ENCODE assay signal across 22 cellular contexts in genomic region chr18:3874593-3874992, GRCh38.
DNase-seq lines count a peak whose midpoint lies in the region; ATAC-seq and TF ChIP-seq lines count a peak whose summit lies in the region.
"Had no signal": no experiment of that assay in that cellular context is flagged by ENCODE, and none has a peak within 500 bp of the region (broad histone marks: within the 10 kb centered on the region; RNA-seq: fewer than 3 reads in every experiment).

No MANE protein-coding gene starts in this region.

- no peak overlapping the region for H2AFZ ChIP-seq in fibroblast of lung (ENCODE audit: low read length)

- H4K20me1 ChIP-seq in fibroblast of lung (ENCODE audit: control insufficient read depth, extremely low read depth, insufficient read depth, low read length): no peaks in the 10 kb centered on the region

- H3K27ac ChIP-seq in SK-N-MC: peak overlapping the region; percentile 80
- no peak overlapping the region for H3K27ac ChIP-seq in fibroblast of lung (ENCODE audit: insufficient read depth, low read length)
- H3K27ac ChIP-seq: cardiac muscle cell, neutrophil, skin epidermis, uterus had no signal

- H3K27me3 ChIP-seq in fibroblast of lung (ENCODE audit: control insufficient read depth, insufficient read depth, low read length): no peaks in the 10 kb centered on the region
- H3K27me3 ChIP-seq: cardiac muscle cell, uterus had no signal

- DNase-seq in NCI-H2107 treated with DMSO at 0.1 percent for 48 hours (lab: John Stamatoyannopoulos, UW; ENCODE audit: unreplicated experiment): peak; percentile 47
- DNase-seq in NCI-H2107 (lab: John Stamatoyannopoulos, UW): no peak
- no peak for DNase-seq in SK-N-MC (ENCODE audit: low read depth, low spot score)
- DNase-seq in fibroblast of lung (ENCODE audit: low read depth in 2 of 2): no peak
- DNase-seq in superior temporal gyrus (ENCODE audit: extremely low spot score): peak; percentile 63
- DNase-seq in NCI-H1436 (lab: John Stamatoyannopoulos, UW): no peak
- DNase-seq in NCI-H2196 (lab: John Stamatoyannopoulos, UW; ENCODE audit: unreplicated experiment): no peak
- DNase-seq: activated CD4-positive, alpha-beta T cell treated with anti-CD3 and anti-CD28 coated beads, Interleukin-2, amount 10 ng/mL, durations not matched to agents 24 days and 14 days; activated naive CD4-positive, alpha-beta T cell; activated T-cell treated with anti-CD3 and anti-CD28 coated beads, Interleukin-2, amount 50 U/mL, for 48 hours; NCI-H1048; NCI-H2029; NCI-H526; stimulated activated CD4-positive, alpha-beta T cell treated with anti-CD3 and anti-CD28 coated beads, Interleukin-2, amount 100 ng/mL, for 24 hours; substantia nigra; T-helper 2 cell; uterus had no signal

- H3K9me3 ChIP-seq in SK-N-MC (ENCODE audit: low read depth, low read length) (no peaks in the 10 kb centered on the region), fibroblast of lung (ENCODE audit: control insufficient read depth, insufficient read depth, low read depth, low read length) (no peaks in the 10 kb centered on the region)
- H3K9me3 ChIP-seq: neutrophil, uterus had no signal

- no peaks in the 10 kb centered on the region for H3K4me1 ChIP-seq in fibroblast of lung (ENCODE audit: control insufficient read depth, extremely low read depth, insufficient read depth, low read length)
- H3K4me1 ChIP-seq: uterus had no signal

- no peak for ATAC-seq in GM18519 (IDR thresholded peaks at IDR 0.05; ENCODE audit: low FRiP score, unreplicated experiment)
- ATAC-seq: SK-N-SH treated with all-trans-retinoic acid at 6 μM for 48 hours had no signal

- peak overlapping the region; percentile 79 for H3K4me2 ChIP-seq in fibroblast of lung (ENCODE audit: extremely low read depth, insufficient read depth, low read length)

- no peaks in the 10 kb centered on the region for H3K79me2 ChIP-seq in fibroblast of lung (ENCODE audit: control insufficient read depth, insufficient read depth, low read length)

- H3K36me3 ChIP-seq in SK-N-MC (ENCODE audit: insufficient read depth, low read length): no peaks in the 10 kb centered on the region
- no peaks in the 10 kb centered on the region for H3K36me3 ChIP-seq in fibroblast of lung (ENCODE audit: control insufficient read depth, insufficient read depth, low read length)
- H3K36me3 ChIP-seq: cardiac muscle cell, neutrophil, uterus had no signal

- H3K4me3 ChIP-seq in SK-N-MC (peak overlapping the region; percentile 68), fibroblast of lung (replicated peaks in 1 of 4; ENCODE audit: control extremely low read depth in 1 of 4, insufficient read depth in 1 of 4, low read depth in 3 of 4, low read length in 4 of 4) (peak overlapping the region in 2 of 4 experiments; percentile 34 to 35)
- H3K4me3 ChIP-seq: cardiac muscle cell, skin epidermis, uterus had no signal

- H3K9ac ChIP-seq in SK-N-MC (ENCODE audit: insufficient read length): no peak overlapping the region
- no peak overlapping the region for H3K9ac ChIP-seq in fibroblast of lung (ENCODE audit: insufficient read depth, low read length)

- no peak for TF ChIP-seq CTCF in fibroblast of lung (conservative IDR thresholded peaks at IDR 0.05 in 1 of 2, IDR thresholded peaks at IDR 0.05 in 1 of 2; ENCODE audit: low read depth in 1 of 2, low read length in 2 of 2)

Comparison
In these comparisons a context has a peak if more than half of its experiments do, and no peak if none do; other contexts are left out.
1. DNase-seq: peak in NCI-H2107 treated with DMSO at 0.1 percent for 48 hours (single experiment) and superior temporal gyrus (single experiment); none in NCI-H2107 (single experiment), SK-N-MC (single experiment), fibroblast of lung (0 of 2), NCI-H1436 (single experiment) and NCI-H2196 (single experiment).